In the genomic region with DNA sequence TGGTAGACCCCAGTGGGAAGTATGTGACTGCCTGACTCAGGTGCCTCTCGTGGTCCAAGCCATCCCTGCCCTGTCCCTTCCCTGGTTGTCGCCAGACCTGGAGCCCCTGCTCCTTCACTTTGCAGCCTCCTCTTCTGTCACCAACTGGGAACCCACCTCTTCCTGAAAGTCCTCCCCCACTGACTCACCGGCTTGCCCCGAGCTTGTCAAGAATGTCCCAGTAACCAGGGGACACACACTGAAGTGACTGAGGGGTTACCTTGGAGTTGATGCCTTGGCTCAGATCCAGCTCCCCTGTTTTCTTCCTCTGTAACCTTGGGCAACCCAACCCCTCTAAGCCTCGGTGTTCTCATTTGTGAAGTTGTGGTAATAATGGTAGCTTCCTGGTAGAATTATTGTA, we compare ENCODE assay signal across 6 cellular contexts.
DNase-seq lines count a peak whose midpoint lies in the region; ATAC-seq and TF ChIP-seq lines count a peak whose summit lies in the region.
"Not testable (repeated sequence)": the region's sequence is repeated elsewhere in the genome, so short reads cannot be mapped to it uniquely, and the experiment has no call there.

No MANE protein-coding gene starts in this region.

- TF ChIP-seq CTCF in chondrocyte (IDR thresholded peaks at IDR 0.05); lower lobe of right lung (IDR thresholded peaks at IDR 0.05); testis (IDR thresholded peaks at IDR 0.05): not testable (repeated sequence)

- H3K27me3 Mint-ChIP-seq in activated CD4-positive, alpha-beta T cell treated with anti-CD3 and anti-CD28 coated beads, Interleukin-2, amount 10 ng/mL, durations not matched to agents 24 days and 14 days; chondrocyte (ENCODE audit: low read depth): not testable (repeated sequence)

- not testable (repeated sequence) for H3K9me3 Mint-ChIP-seq in activated CD4-positive, alpha-beta T cell treated with anti-CD3 and anti-CD28 coated beads, Interleukin-2, amount 10 ng/mL, durations not matched to agents 24 days and 14 days; chondrocyte (ENCODE audit: low read depth)

- not testable (repeated sequence) for H3K4me1 Mint-ChIP-seq in activated CD4-positive, alpha-beta T cell treated with anti-CD3 and anti-CD28 coated beads, Interleukin-2, amount 10 ng/mL, durations not matched to agents 24 days and 14 days; chondrocyte (ENCODE audit: low read depth)

- intact Hi-C loops in activated CD4-positive, alpha-beta T cell treated with anti-CD3 and anti-CD28 coated beads, Interleukin-2, amount 10 ng/mL, durations not matched to agents 24 days and 14 days (cut with micrococcal nuclease); right cardiac atrium (cut with DNase I); lower lobe of right lung (cut with DNase I); sciatic nerve (cut with DNase I); testis (cut with DNase I; ENCODE audit: low total_unique reads): not testable (repeated sequence)

- peak; percentile 49 for DNase-seq in activated CD4-positive, alpha-beta T cell treated with anti-CD3 and anti-CD28 coated beads, Interleukin-2, amount 10 ng/mL, durations not matched to agents 24 days and 14 days
- peak; percentile 70 for DNase-seq in chondrocyte (ENCODE audit: low spot score)
- DNase-seq in right cardiac atrium, result peak in 2 of 3 donors; percentile 9 to 14
- DNase-seq in lower lobe of right lung, result peak; percentile 10
- peak; percentile 57 for DNase-seq in sciatic nerve (ENCODE audit: low spot score)
- DNase-seq in testis, result peak; percentile 12

- not testable (repeated sequence) for H3K9me3 ChIP-seq in right cardiac atrium (ENCODE audit: control insufficient read depth, low read length); lower lobe of right lung; testis

- not testable (repeated sequence) for H3K27me3 ChIP-seq in right cardiac atrium (ENCODE audit: control insufficient read depth, insufficient read depth); lower lobe of right lung (ENCODE audit: low read depth); testis

- ATAC-seq in right cardiac atrium, lower lobe of right lung, sciatic nerve: not testable (repeated sequence)

- H3K4me3 ChIP-seq in right cardiac atrium (ENCODE audit: low read length); lower lobe of right lung; testis: not testable (repeated sequence)

- H3K4me1 ChIP-seq in right cardiac atrium (ENCODE audit: control insufficient read depth, insufficient read depth, low read length); lower lobe of right lung; testis: not testable (repeated sequence)

- not testable (repeated sequence) for H3K4me3 Mint-ChIP-seq in activated CD4-positive, alpha-beta T cell treated with anti-CD3 and anti-CD28 coated beads, Interleukin-2, amount 10 ng/mL, durations not matched to agents 24 days and 14 days; chondrocyte (ENCODE audit: unreplicated experiment)

- H3K27ac Mint-ChIP-seq in activated CD4-positive, alpha-beta T cell treated with anti-CD3 and anti-CD28 coated beads, Interleukin-2, amount 10 ng/mL, durations not matched to agents 24 days and 14 days; chondrocyte (ENCODE audit: unreplicated experiment): not testable (repeated sequence)

- H3K36me3 ChIP-seq in lower lobe of right lung; testis (ENCODE audit: low read depth, missing control alignments): not testable (repeated sequence)

- 85% methylated on average over 3 of the region's 5 CpGs for WGBS in right cardiac atrium
- WGBS in testis, 2 donors, result 81% methylated on average over 1 of the region's 5 CpGs; no CpG with 5 or more reads in 1 of the 2 donors

- H3K36me3 Mint-ChIP-seq in activated CD4-positive, alpha-beta T cell treated with anti-CD3 and anti-CD28 coated beads, Interleukin-2, amount 10 ng/mL, durations not matched to agents 24 days and 14 days (ENCODE audit: low read depth); chondrocyte (ENCODE audit: low read depth): not testable (repeated sequence)

- H3K27ac ChIP-seq in right cardiac atrium (ENCODE audit: low read length); lower lobe of right lung; testis: not testable (repeated sequence)

- TF ChIP-seq POLR2A in testis (IDR thresholded peaks at IDR 0.05), result not testable (repeated sequence)

Comparison
In these comparisons a context has a peak if more than half of its experiments do, and no peak if none do; other contexts are left out.
1. DNase-seq: peak in every context shown above with its lines; median percentile 70 in chondrocyte; 57 in sciatic nerve; 49 in activated CD4-positive, alpha-beta T cell treated with anti-CD3 and anti-CD28 coated beads, Interleukin-2, amount 10 ng/mL, durations not matched to agents 24 days and 14 days; 12 in testis; 12 in right cardiac atrium; 10 in lower lobe of right lung.